Comparison of ENCODE assay signal across 1 cellular context in genomic region chr4:179751669-179752068, GRCh38.
TF ChIP-seq lines count a peak whose summit lies in the region.

No MANE protein-coding gene starts in this region.

TF ChIP-seq in GM23338, 12 proteins besides CTCF, POLR2A, EP300 and RAD21 (continued from another document):
- TF ChIP-seq REST (IDR thresholded peaks at IDR 0.05; ENCODE audit: unreplicated experiment) (no peak), EZH2 (IDR thresholded peaks at IDR 0.05; ENCODE audit: low read depth, unreplicated experiment) (no peak), ZNF331 (CRISPR knock-in tag; IDR thresholded peaks at IDR 0.05; ENCODE audit: low read depth) (no peak), ETS1 (IDR thresholded peaks at IDR 0.05) (no peak)
